Comparison of ENCODE assay signal across 1 cellular context in genomic region chr3:25582242-25582641, GRCh38.
A peak's percentile ranks its signal among the peaks of the same experiment; 100 is the strongest.
TF ChIP-seq lines count a peak whose summit lies in the region.

No MANE protein-coding gene starts in this region.

TF ChIP-seq in K562, 482 proteins besides CTCF, POLR2A, EP300 and RAD21 (continued from another document and continues in another):
- TF ChIP-seq ELK3 (CRISPR knock-in tag; IDR thresholded peaks at IDR 0.05) = no peak
- TF ChIP-seq ZNF384 (IDR thresholded peaks at IDR 0.05; ENCODE audit: low read depth, low read length) = no peak
- no peak for TF ChIP-seq KDM4B (IDR thresholded peaks at IDR 0.05; ENCODE audit: borderline replicate concordance in 2 of 2, low read depth in 1 of 2)
- no peak for TF ChIP-seq RBM25 (IDR thresholded peaks at IDR 0.05; ENCODE audit: low read depth, low read length, severe bottlenecking)
- TF ChIP-seq NFYB (IDR thresholded peaks at IDR 0.05; ENCODE audit: extremely low read depth, insufficient read length) = no peak
- TF ChIP-seq POLR2B (IDR thresholded peaks at IDR 0.05; ENCODE audit: low read depth, partially characterized antibody) = no peak
- no peak for TF ChIP-seq ZNF785 (CRISPR knock-in tag; IDR thresholded peaks at IDR 0.05)
- TF ChIP-seq RNF219 (CRISPR knock-in tag; IDR thresholded peaks at IDR 0.05) = no peak
- TF ChIP-seq ZNF699 (CRISPR knock-in tag; IDR thresholded peaks at IDR 0.05; ENCODE audit: insufficient replicate concordance) = no peak
- no peak for TF ChIP-seq SFPQ (IDR thresholded peaks at IDR 0.05; ENCODE audit: low read depth, low read length)
- TF ChIP-seq ZKSCAN1 (IDR thresholded peaks at IDR 0.05; ENCODE audit: low read depth, low read length) = peak; percentile 24; the same call in 1 of the 2 replicates
- no peak for TF ChIP-seq REST (CRISPR knock-in tag; IDR thresholded peaks at IDR 0.05; ENCODE audit: low read depth)
- TF ChIP-seq ARID3B (CRISPR knock-in tag; IDR thresholded peaks at IDR 0.05; ENCODE audit: borderline replicate concordance) = no peak
- TF ChIP-seq MXD1 (CRISPR knock-in tag; IDR thresholded peaks at IDR 0.05; ENCODE audit: borderline replicate concordance, poor library complexity, severe bottlenecking) = no peak
- no peak for TF ChIP-seq PHTF2 (CRISPR knock-in tag; IDR thresholded peaks at IDR 0.05)
- no peak for TF ChIP-seq MLLT1 (IDR thresholded peaks at IDR 0.05)
- no peak for TF ChIP-seq ZC3H4 (CRISPR knock-in tag; IDR thresholded peaks at IDR 0.05; ENCODE audit: borderline replicate concordance)
- TF ChIP-seq MAZ (CRISPR knock-in tag; conservative IDR thresholded peaks at IDR 0.05 in 1 of 2, IDR thresholded peaks at IDR 0.05 in 1 of 2) = no peak
- TF ChIP-seq E2F4 (CRISPR knock-in tag; IDR thresholded peaks at IDR 0.05; ENCODE audit: low read depth) = no peak
- TF ChIP-seq NR0B1 (IDR thresholded peaks at IDR 0.05; ENCODE audit: partially characterized antibody) = no peak
- TF ChIP-seq HNRNPL (IDR thresholded peaks at IDR 0.05; ENCODE audit: low read depth, low read length) = no peak
- no peak for TF ChIP-seq RFX1 (IDR thresholded peaks at IDR 0.05)
- no peak for TF ChIP-seq MECOM (CRISPR knock-in tag; IDR thresholded peaks at IDR 0.05)
- TF ChIP-seq PKNOX1 (IDR thresholded peaks at IDR 0.05) = peak; percentile 85
- TF ChIP-seq ZNF143 (CRISPR knock-in tag; IDR thresholded peaks at IDR 0.05) = 0 out of 2 replicates have a peak, but pooled peaks have one; percentile 6
- TF ChIP-seq CHD2 (IDR thresholded peaks at IDR 0.05; ENCODE audit: low read depth, low read length) = no peak
- TF ChIP-seq ZSCAN32 (CRISPR knock-in tag; IDR thresholded peaks at IDR 0.05) = no peak
- TF ChIP-seq HDAC8 (tag; IDR thresholded peaks at IDR 0.05) = no peak
- TF ChIP-seq ZBTB49 (CRISPR knock-in tag; IDR thresholded peaks at IDR 0.05; ENCODE audit: borderline replicate concordance) = no peak
- TF ChIP-seq SMAD4 (CRISPR knock-in tag; conservative IDR thresholded peaks at IDR 0.05) = peak; percentile 76
- no peak for TF ChIP-seq MBD1 (CRISPR knock-in tag; IDR thresholded peaks at IDR 0.05)
